ENCODE assay signal across 11 cellular contexts in genomic region chr4:70895405-70895804, GRCh38. TPM values are rescaled to one million over a fixed set of nuclear protein-coding genes. Genes with fewer than 3 reads are reported as not detected.
DNase-seq lines count a peak whose midpoint lies in the region; ATAC-seq and TF ChIP-seq lines count a peak whose summit lies in the region.
"Had no signal": no experiment of that assay in that cellular context is flagged by ENCODE, and none has a peak within 500 bp of the region (broad histone marks: within the 10 kb centered on the region; RNA-seq: fewer than 3 reads in every experiment).

No MANE protein-coding gene starts in this region.

- H3K4me3 ChIP-seq in AG10803 (ENCODE audit: low read length) (no peak overlapping the region), brain microvascular endothelial cell (ENCODE audit: low read depth, low read length) (no peak overlapping the region), mesenchymal stem cell (ENCODE audit: insufficient read depth in 1 of 2, low read depth in 1 of 2, low read length in 2 of 2) (no peak overlapping the region), BE2C (ENCODE audit: low read depth, low read length) (no peak overlapping the region)

- H2BK5ac ChIP-seq in mesenchymal stem cell (ENCODE audit: low read depth, low read length, poor library complexity, severe bottlenecking): no peak overlapping the region

- peak; percentile 49 for DNase-seq in AG10803 (ENCODE audit: low read depth)
- DNase-seq in brain microvascular endothelial cell: peak; percentile 38
- peak; percentile 54 for DNase-seq in mesenchymal stem cell
- DNase-seq in DMS114 treated with DMSO at 0.1 percent for 48 hours (lab: John Stamatoyannopoulos, UW; ENCODE audit: unreplicated experiment): no peak
- DNase-seq in BE2C: no peak
- no peak for DNase-seq in HCEC 1CT
- DNase-seq: NCI-H1048, posterior cingulate gyrus, WERI-Rb-1 had no signal

- no peak overlapping the region for H4K8ac ChIP-seq in mesenchymal stem cell (ENCODE audit: low read length)

- TF ChIP-seq CTCF in AG10803 (conservative IDR thresholded peaks at IDR 0.05; ENCODE audit: low read length) (no peak), brain microvascular endothelial cell (IDR thresholded peaks at IDR 0.05; ENCODE audit: low read depth, low read length, missing control alignments) (no peak), BE2C (IDR thresholded peaks at IDR 0.05; ENCODE audit: low read depth, low read length) (no peak)

- no peak overlapping the region for H3K18ac ChIP-seq in mesenchymal stem cell (ENCODE audit: low read depth in 1 of 2, low read length in 2 of 2)

- no peaks in the 10 kb centered on the region for H3K79me1 ChIP-seq in mesenchymal stem cell (replicated peaks; ENCODE audit: low read length, poor library complexity, severe bottlenecking)

- H2AK5ac ChIP-seq in mesenchymal stem cell (ENCODE audit: low read length, severe bottlenecking): peak overlapping the region; percentile 9

- no peak overlapping the region for H4K91ac ChIP-seq in mesenchymal stem cell (ENCODE audit: low read length)

- H3K4me1 ChIP-seq in mesenchymal stem cell (ENCODE audit: control insufficient read depth, insufficient read depth, low read depth, low read length): peaks cover 6% of the 10 kb centered on the region
- no peaks in the 10 kb centered on the region for H3K4me1 ChIP-seq in BE2C

- ATAC-seq in HG02759 (IDR thresholded peaks at IDR 0.05; ENCODE audit: unreplicated experiment) (peak; percentile 12), GM19397 (IDR thresholded peaks at IDR 0.05; ENCODE audit: unreplicated experiment) (no peak)

- 89% methylated on average over 1 of the region's 2 CpGs for WGBS in mesenchymal stem cell

- no peak overlapping the region for H3K4ac ChIP-seq in mesenchymal stem cell (ENCODE audit: low read depth in 1 of 2, low read length in 2 of 2)

- no peak overlapping the region for H3K4me2 ChIP-seq in mesenchymal stem cell (ENCODE audit: low read length, poor library complexity, severe bottlenecking)

- H3K27ac ChIP-seq in brain microvascular endothelial cell: no peak overlapping the region
- H3K27ac ChIP-seq in mesenchymal stem cell (ENCODE audit: low read length, poor library complexity, severe bottlenecking): peak overlapping the region; percentile 50
- H3K27ac ChIP-seq: WERI-Rb-1 had no signal

- no peak overlapping the region for H2AFZ ChIP-seq in mesenchymal stem cell (ENCODE audit: low read depth, low read length)

- no peak overlapping the region for H2BK120ac ChIP-seq in mesenchymal stem cell (ENCODE audit: low read depth, low read length)

- no peak overlapping the region for H2BK12ac ChIP-seq in mesenchymal stem cell (ENCODE audit: low read length in 2 of 2)

- H2BK15ac ChIP-seq in mesenchymal stem cell (ENCODE audit: low read depth, poor library complexity, severe bottlenecking): no peak overlapping the region

- H3K14ac ChIP-seq in mesenchymal stem cell (ENCODE audit: low read length in 2 of 2): no peak overlapping the region

- H3K36me3 ChIP-seq in brain microvascular endothelial cell (replicated peaks) (no peaks in the 10 kb centered on the region), mesenchymal stem cell (ENCODE audit: control insufficient read depth in 1 of 2, insufficient read depth in 2 of 2, low read depth in 1 of 2, low read length in 2 of 2) (no peaks in the 10 kb centered on the region), BE2C (no peaks in the 10 kb centered on the region)
- H3K36me3 ChIP-seq: WERI-Rb-1 had no signal

- H3K27me3 ChIP-seq in brain microvascular endothelial cell (replicated peaks) (no peaks in the 10 kb centered on the region), mesenchymal stem cell (ENCODE audit: control insufficient read depth in 1 of 2, insufficient read depth in 1 of 2, low read length in 2 of 2) (no peaks in the 10 kb centered on the region), BE2C (no peaks in the 10 kb centered on the region)

- in situ Hi-C loops in brain microvascular endothelial cell (cut with HindIII; ENCODE audit: low pct_ligation_motif_present, low sequenced_read_pairs): no loop called here

- no peak overlapping the region for H3K23ac ChIP-seq in mesenchymal stem cell (ENCODE audit: low read length in 2 of 2)

- H3K9me3 ChIP-seq in mesenchymal stem cell (ENCODE audit: control insufficient read depth, low read length) (no peaks in the 10 kb centered on the region), BE2C (no peaks in the 10 kb centered on the region)

- H3K9ac ChIP-seq in mesenchymal stem cell (ENCODE audit: low read length): no peak overlapping the region

RNA-seq across cellular contexts. Expression of gene MOB1B, which starts 6.8 kb away (rescaled TPM):
- polyA plus RNA-seq in mesenchymal stem cell (2013, experiment 1 of 2): 11.2 TPM
- polyA plus RNA-seq in mesenchymal stem cell (2013, experiment 2 of 2): 11.7 TPM
- polyA plus RNA-seq in BE2C (2012; ENCODE audit: insufficient read depth, insufficient read length, low read depth): 4.9 TPM

RNA-seq across cellular contexts. Expression of gene GRSF1, which starts 55.7 kb away (rescaled TPM):
- 57.8 TPM for polyA plus RNA-seq in mesenchymal stem cell (2013, experiment 1 of 2)
- polyA plus RNA-seq in mesenchymal stem cell (2013, experiment 2 of 2): 62.4 TPM
- polyA plus RNA-seq in BE2C (2012; ENCODE audit: insufficient read depth, insufficient read length, low read depth): 71.9 TPM

Comparison
In these comparisons a context has a peak if more than half of its experiments do, and no peak if none do; other contexts are left out.
1. DNase-seq: peak in AG10803 (single experiment), brain microvascular endothelial cell (single experiment) and mesenchymal stem cell (single experiment); none in DMS114 treated with DMSO at 0.1 percent for 48 hours (single experiment), BE2C (single experiment) and HCEC 1CT (single experiment).